ENCODE assay signal across 24 cellular contexts in the genomic region with DNA sequence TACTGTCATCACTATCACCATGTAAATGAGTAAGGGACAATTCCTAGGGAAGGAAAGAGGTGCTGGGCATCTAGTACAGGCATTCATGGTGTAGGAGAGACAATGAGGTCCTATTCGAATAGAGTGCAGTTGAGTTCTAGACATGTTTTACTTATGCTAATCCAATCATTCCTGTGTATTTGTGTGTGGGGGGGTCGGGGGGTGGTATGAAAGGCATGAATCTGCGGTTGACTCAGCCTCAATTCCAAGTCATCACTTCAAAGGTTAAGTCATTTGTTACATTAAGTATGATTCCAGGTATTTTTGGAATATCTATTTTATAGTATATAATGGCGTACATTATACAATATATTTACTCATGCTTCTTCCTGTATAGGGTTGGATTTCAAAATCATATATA.
"Had no signal": no experiment of that assay in that cellular context is flagged by ENCODE, and none has a peak within 500 bp of the region (broad histone marks: within the 10 kb centered on the region; RNA-seq: fewer than 3 reads in every experiment).

No MANE protein-coding gene starts in this region.

- H3K9me3 ChIP-seq: gastrocnemius medialis, psoas muscle, right lobe of liver, suprapubic skin, thyroid gland, uterus had no signal

- H3K4me3 ChIP-seq: dorsolateral prefrontal cortex, gastrocnemius medialis, heart right ventricle, psoas muscle, right lobe of liver, skin epidermis, suprapubic skin, thyroid gland, uterus had no signal

- ATAC-seq: esophagus mucosa; gastrocnemius medialis; heart right ventricle; left lobe of liver; naive thymus-derived CD4-positive, alpha-beta T cell; psoas muscle; right lobe of liver; stimulated activated effector memory CD8-positive, alpha-beta T cell treated with anti-CD3 and anti-CD28 coated beads, Interleukin-12 subunit alpha, Interleukin-12 subunit beta, amount 100 ng/mL, for 72 hours; stimulated activated naive CD8-positive, alpha-beta T cell treated with anti-CD3 and anti-CD28 coated beads, Interleukin-15, Interleukin-2, amounts not matched to agents 100 U/mL and 50 U/mL, for 24 hours had no signal

- H3K27ac ChIP-seq: dorsolateral prefrontal cortex, heart right ventricle, psoas muscle, right lobe of liver, skin epidermis, suprapubic skin, thyroid gland, uterus had no signal

- H3K36me3 ChIP-seq: gastrocnemius medialis, heart right ventricle, right lobe of liver, suprapubic skin, thyroid gland, uterus had no signal

- H3K36me3 Mint-ChIP-seq: naive thymus-derived CD4-positive, alpha-beta T cell; stimulated activated effector memory CD8-positive, alpha-beta T cell treated with anti-CD3 and anti-CD28 coated beads, Interleukin-12 subunit alpha, Interleukin-12 subunit beta, amount 100 ng/mL, for 72 hours; type B pancreatic cell had no signal

- H3K27me3 ChIP-seq: dorsolateral prefrontal cortex, gastrocnemius medialis, heart right ventricle, right lobe of liver, suprapubic skin, thyroid gland, uterus had no signal

- H3K27ac Mint-ChIP-seq: naive thymus-derived CD4-positive, alpha-beta T cell; nephron progenitor cell; stimulated activated effector memory CD8-positive, alpha-beta T cell treated with anti-CD3 and anti-CD28 coated beads, Interleukin-12 subunit alpha, Interleukin-12 subunit beta, amount 100 ng/mL, for 72 hours; type B pancreatic cell had no signal

- H3K4me1 ChIP-seq: gastrocnemius medialis, heart right ventricle, psoas muscle, right lobe of liver, suprapubic skin, thyroid gland, uterus had no signal

- DNase-seq: cortex of kidney; dorsolateral prefrontal cortex; effector memory CD4-positive, alpha-beta T cell; gastrocnemius medialis; heart right ventricle; hypothalamus; islet precursor cell; naive thymus-derived CD4-positive, alpha-beta T cell; nephron progenitor cell; psoas muscle; retina; right lobe of liver; stimulated activated CD4-positive, alpha-beta T cell treated with anti-CD3 and anti-CD28 coated beads, Interleukin-12 subunit alpha, Interleukin-12 subunit beta, amount 100 ng/mL, for 4 hours; stimulated activated CD4-positive, alpha-beta T cell treated with anti-CD3 and anti-CD28 coated beads, Interleukin-2, amount 100 ng/mL, for 48 hours; stimulated activated CD8-positive, alpha-beta memory T cell treated with anti-CD3 and anti-CD28 coated beads, Interleukin-4, amount 100 ng/mL, for 48 hours; stimulated activated naive CD8-positive, alpha-beta T cell treated with anti-CD3 and anti-CD28 coated beads, Interleukin-15, Interleukin-2, amounts not matched to agents 100 U/mL and 50 U/mL, for 24 hours; thyroid gland; uterus had no signal
